In the genomic region with DNA sequence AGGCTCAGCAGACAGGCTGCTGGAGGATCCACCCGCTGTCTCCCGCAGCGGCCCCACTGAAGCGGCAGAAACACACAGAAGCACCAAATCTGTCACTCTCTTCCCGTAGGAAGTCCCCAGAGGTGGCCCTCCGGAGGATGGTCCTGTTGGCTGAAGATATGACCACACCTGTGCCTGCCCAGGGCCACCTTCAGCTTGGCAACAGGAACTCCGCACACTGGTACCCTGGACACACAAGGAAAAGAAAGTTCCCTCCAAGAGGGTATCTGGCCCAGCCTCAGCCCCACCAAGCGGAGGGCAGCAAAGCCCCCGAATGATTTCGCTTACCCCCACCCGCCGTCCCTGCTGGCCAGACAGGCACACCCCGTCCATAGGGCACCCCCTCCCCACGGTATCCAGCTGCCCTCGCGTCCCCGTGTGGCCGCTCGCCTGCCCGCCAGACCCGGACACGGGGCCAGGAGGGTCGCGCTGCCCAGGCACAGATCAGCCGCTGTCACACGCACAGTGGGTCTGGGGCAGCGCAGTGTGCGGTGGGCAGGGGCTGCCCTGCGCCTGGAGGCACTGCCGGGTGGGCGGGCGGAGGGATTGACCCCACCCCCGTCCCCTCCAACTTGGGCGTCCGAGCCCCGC, we compare ENCODE assay signal across 1 cellular context.
TF ChIP-seq lines count a peak whose summit lies in the region.

No MANE protein-coding gene starts in this region.

TF ChIP-seq in GM23338, 12 proteins besides CTCF, POLR2A, EP300 and RAD21 (continued from another document):
- TF ChIP-seq, protein P1, sequence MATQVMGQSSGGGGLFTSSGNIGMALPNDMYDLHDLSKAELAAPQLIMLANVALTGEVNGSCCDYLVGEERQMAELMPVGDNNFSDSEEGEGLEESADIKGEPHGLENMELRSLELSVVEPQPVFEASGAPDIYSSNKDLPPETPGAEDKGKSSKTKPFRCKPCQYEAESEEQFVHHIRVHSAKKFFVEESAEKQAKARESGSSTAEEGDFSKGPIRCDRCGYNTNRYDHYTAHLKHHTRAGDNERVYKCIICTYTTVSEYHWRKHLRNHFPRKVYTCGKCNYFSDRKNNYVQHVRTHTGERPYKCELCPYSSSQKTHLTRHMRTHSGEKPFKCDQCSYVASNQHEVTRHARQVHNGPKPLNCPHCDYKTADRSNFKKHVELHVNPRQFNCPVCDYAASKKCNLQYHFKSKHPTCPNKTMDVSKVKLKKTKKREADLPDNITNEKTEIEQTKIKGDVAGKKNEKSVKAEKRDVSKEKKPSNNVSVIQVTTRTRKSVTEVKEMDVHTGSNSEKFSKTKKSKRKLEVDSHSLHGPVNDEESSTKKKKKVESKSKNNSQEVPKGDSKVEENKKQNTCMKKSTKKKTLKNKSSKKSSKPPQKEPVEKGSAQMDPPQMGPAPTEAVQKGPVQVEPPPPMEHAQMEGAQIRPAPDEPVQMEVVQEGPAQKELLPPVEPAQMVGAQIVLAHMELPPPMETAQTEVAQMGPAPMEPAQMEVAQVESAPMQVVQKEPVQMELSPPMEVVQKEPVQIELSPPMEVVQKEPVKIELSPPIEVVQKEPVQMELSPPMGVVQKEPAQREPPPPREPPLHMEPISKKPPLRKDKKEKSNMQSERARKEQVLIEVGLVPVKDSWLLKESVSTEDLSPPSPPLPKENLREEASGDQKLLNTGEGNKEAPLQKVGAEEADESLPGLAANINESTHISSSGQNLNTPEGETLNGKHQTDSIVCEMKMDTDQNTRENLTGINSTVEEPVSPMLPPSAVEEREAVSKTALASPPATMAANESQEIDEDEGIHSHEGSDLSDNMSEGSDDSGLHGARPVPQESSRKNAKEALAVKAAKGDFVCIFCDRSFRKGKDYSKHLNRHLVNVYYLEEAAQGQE (IDR thresholded peaks at IDR 0.05; ENCODE audit: unreplicated experiment): no peak
- TF ChIP-seq CREB1 (CRISPR knock-in tag; IDR thresholded peaks at IDR 0.05; ENCODE audit: low read depth): no peak
- no peak for TF ChIP-seq ZNF114 (CRISPR knock-in tag; IDR thresholded peaks at IDR 0.05)
- TF ChIP-seq, protein P2, sequence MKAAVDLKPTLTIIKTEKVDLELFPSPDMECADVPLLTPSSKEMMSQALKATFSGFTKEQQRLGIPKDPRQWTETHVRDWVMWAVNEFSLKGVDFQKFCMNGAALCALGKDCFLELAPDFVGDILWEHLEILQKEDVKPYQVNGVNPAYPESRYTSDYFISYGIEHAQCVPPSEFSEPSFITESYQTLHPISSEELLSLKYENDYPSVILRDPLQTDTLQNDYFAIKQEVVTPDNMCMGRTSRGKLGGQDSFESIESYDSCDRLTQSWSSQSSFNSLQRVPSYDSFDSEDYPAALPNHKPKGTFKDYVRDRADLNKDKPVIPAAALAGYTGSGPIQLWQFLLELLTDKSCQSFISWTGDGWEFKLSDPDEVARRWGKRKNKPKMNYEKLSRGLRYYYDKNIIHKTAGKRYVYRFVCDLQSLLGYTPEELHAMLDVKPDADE (IDR thresholded peaks at IDR 0.05): no peak
- TF ChIP-seq EZH2phosphoT487 (IDR thresholded peaks at IDR 0.05; ENCODE audit: unreplicated experiment): no peak
- TF ChIP-seq NANOG (IDR thresholded peaks at IDR 0.05; ENCODE audit: borderline replicate concordance): no peak
- TF ChIP-seq, protein P3, sequence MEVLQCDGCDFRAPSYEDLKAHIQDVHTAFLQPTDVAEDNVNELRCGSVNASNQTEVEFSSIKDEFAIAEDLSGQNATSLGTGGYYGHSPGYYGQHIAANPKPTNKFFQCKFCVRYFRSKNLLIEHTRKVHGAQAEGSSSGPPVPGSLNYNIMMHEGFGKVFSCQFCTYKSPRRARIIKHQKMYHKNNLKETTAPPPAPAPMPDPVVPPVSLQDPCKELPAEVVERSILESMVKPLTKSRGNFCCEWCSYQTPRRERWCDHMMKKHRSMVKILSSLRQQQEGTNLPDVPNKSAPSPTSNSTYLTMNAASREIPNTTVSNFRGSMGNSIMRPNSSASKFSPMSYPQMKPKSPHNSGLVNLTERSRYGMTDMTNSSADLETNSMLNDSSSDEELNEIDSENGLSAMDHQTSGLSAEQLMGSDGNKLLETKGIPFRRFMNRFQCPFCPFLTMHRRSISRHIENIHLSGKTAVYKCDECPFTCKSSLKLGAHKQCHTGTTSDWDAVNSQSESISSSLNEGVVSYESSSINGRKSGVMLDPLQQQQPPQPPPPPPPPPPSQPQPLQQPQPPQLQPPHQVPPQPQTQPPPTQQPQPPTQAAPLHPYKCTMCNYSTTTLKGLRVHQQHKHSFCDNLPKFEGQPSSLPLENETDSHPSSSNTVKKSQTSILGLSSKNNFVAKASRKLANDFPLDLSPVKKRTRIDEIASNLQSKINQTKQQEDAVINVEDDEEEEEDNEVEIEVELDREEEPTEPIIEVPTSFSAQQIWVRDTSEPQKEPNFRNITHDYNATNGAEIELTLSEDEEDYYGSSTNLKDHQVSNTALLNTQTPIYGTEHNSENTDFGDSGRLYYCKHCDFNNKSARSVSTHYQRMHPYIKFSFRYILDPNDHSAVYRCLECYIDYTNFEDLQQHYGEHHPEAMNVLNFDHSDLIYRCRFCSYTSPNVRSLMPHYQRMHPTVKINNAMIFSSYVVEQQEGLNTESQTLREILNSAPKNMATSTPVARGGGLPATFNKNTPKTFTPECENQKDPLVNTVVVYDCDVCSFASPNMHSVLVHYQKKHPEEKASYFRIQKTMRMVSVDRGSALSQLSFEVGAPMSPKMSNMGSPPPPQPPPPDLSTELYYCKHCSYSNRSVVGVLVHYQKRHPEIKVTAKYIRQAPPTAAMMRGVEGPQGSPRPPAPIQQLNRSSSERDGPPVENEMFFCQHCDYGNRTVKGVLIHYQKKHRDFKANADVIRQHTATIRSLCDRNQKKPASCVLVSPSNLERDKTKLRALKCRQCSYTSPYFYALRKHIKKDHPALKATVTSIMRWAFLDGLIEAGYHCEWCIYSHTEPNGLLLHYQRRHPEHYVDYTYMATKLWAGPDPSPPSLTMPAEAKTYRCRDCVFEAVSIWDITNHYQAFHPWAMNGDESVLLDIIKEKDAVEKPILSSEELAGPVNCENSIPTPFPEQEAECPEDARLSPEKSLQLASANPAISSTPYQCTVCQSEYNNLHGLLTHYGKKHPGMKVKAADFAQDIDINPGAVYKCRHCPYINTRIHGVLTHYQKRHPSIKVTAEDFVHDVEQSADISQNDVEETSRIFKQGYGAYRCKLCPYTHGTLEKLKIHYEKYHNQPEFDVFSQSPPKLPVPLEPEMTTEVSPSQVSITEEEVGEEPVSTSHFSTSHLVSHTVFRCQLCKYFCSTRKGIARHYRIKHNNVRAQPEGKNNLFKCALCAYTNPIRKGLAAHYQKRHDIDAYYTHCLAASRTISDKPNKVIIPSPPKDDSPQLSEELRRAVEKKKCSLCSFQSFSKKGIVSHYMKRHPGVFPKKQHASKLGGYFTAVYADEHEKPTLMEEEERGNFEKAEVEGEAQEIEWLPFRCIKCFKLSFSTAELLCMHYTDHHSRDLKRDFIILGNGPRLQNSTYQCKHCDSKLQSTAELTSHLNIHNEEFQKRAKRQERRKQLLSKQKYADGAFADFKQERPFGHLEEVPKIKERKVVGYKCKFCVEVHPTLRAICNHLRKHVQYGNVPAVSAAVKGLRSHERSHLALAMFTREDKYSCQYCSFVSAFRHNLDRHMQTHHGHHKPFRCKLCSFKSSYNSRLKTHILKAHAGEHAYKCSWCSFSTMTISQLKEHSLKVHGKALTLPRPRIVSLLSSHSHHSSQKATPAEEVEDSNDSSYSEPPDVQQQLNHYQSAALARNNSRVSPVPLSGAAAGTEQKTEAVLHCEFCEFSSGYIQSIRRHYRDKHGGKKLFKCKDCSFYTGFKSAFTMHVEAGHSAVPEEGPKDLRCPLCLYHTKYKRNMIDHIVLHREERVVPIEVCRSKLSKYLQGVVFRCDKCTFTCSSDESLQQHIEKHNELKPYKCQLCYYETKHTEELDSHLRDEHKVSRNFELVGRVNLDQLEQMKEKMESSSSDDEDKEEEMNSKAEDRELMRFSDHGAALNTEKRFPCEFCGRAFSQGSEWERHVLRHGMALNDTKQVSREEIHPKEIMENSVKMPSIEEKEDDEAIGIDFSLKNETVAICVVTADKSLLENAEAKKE (CRISPR knock-in tag; IDR thresholded peaks at IDR 0.05): no peak
- no peak for TF ChIP-seq ZNF331 (CRISPR knock-in tag; IDR thresholded peaks at IDR 0.05; ENCODE audit: low read depth)
